ENCODE assay signal across 20 cellular contexts in genomic region chr21:34536820-34537219, GRCh38. TPM values are rescaled to one million over a fixed set of nuclear protein-coding genes. Genes with fewer than 3 reads are reported as not detected.
DNase-seq lines count a peak whose midpoint lies in the region; FAIRE-seq and TF ChIP-seq lines count a peak whose summit lies in the region.
"Had no signal": no experiment of that assay in that cellular context is flagged by ENCODE, and none has a peak within 500 bp of the region (broad histone marks: within the 10 kb centered on the region; RNA-seq: fewer than 3 reads in every experiment).

No MANE protein-coding gene starts in this region.

- no peak overlapping the region for H3K4me2 ChIP-seq in PC-9
- H3K4me2 ChIP-seq in keratinocyte (ENCODE audit: control insufficient read depth, extremely low read depth, insufficient read depth, low read depth, low read length) = peak overlapping the region; percentile 7
- peak overlapping the region; percentile 48 for H3K4me2 ChIP-seq in smooth muscle cell

- H2AFZ ChIP-seq in PC-9 = no peak overlapping the region
- no peak overlapping the region for H2AFZ ChIP-seq in keratinocyte (ENCODE audit: control insufficient read depth, low read length)
- no peak overlapping the region for H2AFZ ChIP-seq in smooth muscle cell (ENCODE audit: low read depth)

- H3F3A ChIP-seq in PC-9 (ENCODE audit: insufficient read depth, low read depth) (no peaks in the 10 kb centered on the region), smooth muscle cell (ENCODE audit: low read depth) (peaks cover 3% of the 10 kb centered on the region)

- WGBS in smooth muscle cell (ENCODE audit: low lambda C conversion rate) = 0% methylated on average over 2 of the region's 2 CpGs
- WGBS in ovary, 3 donors = 21 to 30% (median 27%) methylated on average over 2 of the region's 2 CpGs

- TF ChIP-seq POLR2A in ovary (IDR thresholded peaks at IDR 0.05) = no peak

- no peak for TF ChIP-seq EP300 in ovary (IDR thresholded peaks at IDR 0.05)

- no peak overlapping the region for H3K9ac ChIP-seq in keratinocyte (ENCODE audit: control insufficient read depth, extremely low read depth, insufficient read depth, low read length)
- peak overlapping the region; percentile 53 for H3K9ac ChIP-seq in smooth muscle cell (ENCODE audit: low read depth)

- CTCF ChIA-PET in PC-9 (lab: Charles Lee) = no interaction called here

- H4K20me1 ChIP-seq in PC-9 (ENCODE audit: insufficient read depth) (no peaks in the 10 kb centered on the region), keratinocyte (ENCODE audit: control insufficient read depth, extremely low read depth, insufficient read depth, low read length) (no peaks in the 10 kb centered on the region), smooth muscle cell (ENCODE audit: low read depth) (no peaks in the 10 kb centered on the region)

- H3K9me3 ChIP-seq in PC-9 (ENCODE audit: insufficient read depth, low read depth) (no peaks in the 10 kb centered on the region), keratinocyte (ENCODE audit: control insufficient read depth, low read depth, low read length) (no peaks in the 10 kb centered on the region), smooth muscle cell (replicated peaks; ENCODE audit: low read depth) (no peaks in the 10 kb centered on the region), ovary (no peaks in the 10 kb centered on the region)
- H3K9me3 ChIP-seq: esophagus squamous epithelium, mucosa of descending colon, uterus had no signal

- peak; percentile 76 for FAIRE-seq in keratinocyte (lab: Jason Lieb, UNC)

- DNase-seq in PC-9 = peak; percentile 26 to 62
- peak; percentile 29 for DNase-seq in astrocyte of the spinal cord (ENCODE audit: low read depth, low spot score)
- peak; percentile 7 for DNase-seq in keratinocyte (ENCODE audit: low read depth, low spot score)
- DNase-seq in smooth muscle cell (lab: John Stamatoyannopoulos, UW; ENCODE audit: unreplicated experiment) = no peak
- DNase-seq in activated CD4-positive, alpha-beta T cell treated with anti-CD3 and anti-CD28 coated beads for 48 hours = no peak
- no peak for DNase-seq in NCI-H2227 treated with DMSO at 0.1 percent for 48 hours (lab: John Stamatoyannopoulos, UW)
- no peak for DNase-seq in ovary
- DNase-seq: activated CD4-positive, alpha-beta T cell treated with anti-CD3 and anti-CD28 coated beads for 36 hours; activated T-cell treated with anti-CD3 and anti-CD28 coated beads, Interleukin-2, amount 50 U/mL, for 1 hour; amniotic stem cell; CD4-positive, CD25-positive, alpha-beta regulatory T cell; esophagus squamous epithelium; GDM1; mucosa of descending colon; NCI-H1436; NCI-H524; PC-3; stimulated activated CD4-positive, alpha-beta T cell treated with anti-CD3 and anti-CD28 coated beads, Interleukin-4, amount 100 ng/mL, for 1 hour; uterus had no signal

- no peaks in the 10 kb centered on the region for H3K9me2 ChIP-seq in PC-9 (ENCODE audit: insufficient read depth)

- intact Hi-C loops in PC-9 (cut with micrococcal nuclease; ENCODE audit: unreplicated experiment) (no loop called here), ovary (cut with DNase I) (no loop called here)

- BruUV-seq in PC-9 (replicated peaks; lab: Mats Ljungman, UMichigan) = no TSS peak

- TF ChIP-seq CTCF in PC-9 (conservative IDR thresholded peaks at IDR 0.05) (no peak), astrocyte of the spinal cord (IDR thresholded peaks at IDR 0.05; ENCODE audit: low read depth, low read length) (no peak), keratinocyte (optimal IDR thresholded peaks at IDR 0.05 in 1 of 3, IDR thresholded peaks at IDR 0.05 in 1 of 3, conservative IDR thresholded peaks at IDR 0.05 in 1 of 3; ENCODE audit: extremely low read depth in 1 of 3, insufficient read depth in 2 of 3, low read length in 3 of 3) (no peak), smooth muscle cell (IDR thresholded peaks at IDR 0.05; ENCODE audit: borderline replicate concordance, insufficient read depth, poor library complexity, severe bottlenecking) (no peak), ovary (IDR thresholded peaks at IDR 0.05) (no peak)

- no peak overlapping the region for H3K27ac ChIP-seq in PC-9
- no peak overlapping the region for H3K27ac ChIP-seq in keratinocyte (ENCODE audit: control insufficient read depth, insufficient read depth, low read length)
- peak overlapping the region; percentile 85 for H3K27ac ChIP-seq in smooth muscle cell (ENCODE audit: low read depth)
- H3K27ac ChIP-seq in ovary = no peak overlapping the region
- H3K27ac ChIP-seq: esophagus squamous epithelium, uterus had no signal

- H3K27me3 ChIP-seq in PC-9 (ENCODE audit: insufficient read depth, low read depth) = no peaks in the 10 kb centered on the region
- no peaks in the 10 kb centered on the region for H3K27me3 ChIP-seq in keratinocyte (ENCODE audit: control insufficient read depth, extremely low read depth, insufficient read depth, low read length)
- no peaks in the 10 kb centered on the region for H3K27me3 ChIP-seq in smooth muscle cell (ENCODE audit: low read depth)
- H3K27me3 ChIP-seq in ovary = no peaks in the 10 kb centered on the region
- H3K27me3 ChIP-seq: esophagus squamous epithelium, uterus had no signal

- dilution Hi-C loops in keratinocyte (cut with MboI; ENCODE audit: extremely low pct_ligation_motif_present, low sequenced_read_pairs) = no loop called here

- H3K4me1 ChIP-seq in PC-9 (replicated peaks; ENCODE audit: insufficient read depth) (peaks cover 21% of the 10 kb centered on the region), keratinocyte (ENCODE audit: control insufficient read depth, extremely low read depth, insufficient read depth, low read length) (peaks cover 10% of the 10 kb centered on the region), smooth muscle cell (ENCODE audit: low read depth) (peaks cover 19% of the 10 kb centered on the region), ovary (ENCODE audit: insufficient read depth) (no peaks in the 10 kb centered on the region)
- H3K4me1 ChIP-seq: esophagus squamous epithelium, uterus had no signal

- POLR2A ChIA-PET in PC-9 (lab: Charles Lee; ENCODE audit: unreplicated experiment) = no interaction called here

- in situ Hi-C loops in astrocyte of the spinal cord (cut with HindIII; ENCODE audit: low sequenced_read_pairs) = no loop called here

- no peaks in the 10 kb centered on the region for H3K79me2 ChIP-seq in PC-9 (ENCODE audit: low read depth)
- H3K79me2 ChIP-seq in keratinocyte (ENCODE audit: control insufficient read depth, insufficient read depth, low read length) = no peaks in the 10 kb centered on the region
- H3K79me2 ChIP-seq in smooth muscle cell (ENCODE audit: low read depth) = no peaks in the 10 kb centered on the region

- H3K4me3 ChIP-seq in PC-9 (no peak overlapping the region), astrocyte of the spinal cord (ENCODE audit: low read depth, low read length) (no peak overlapping the region), keratinocyte (ENCODE audit: control insufficient read depth in 2 of 3, extremely low read depth in 1 of 3, insufficient read depth in 2 of 3, low read depth in 1 of 3, low read length in 3 of 3) (no peak overlapping the region), smooth muscle cell (no peak overlapping the region), ovary (no peak overlapping the region)
- H3K4me3 ChIP-seq: esophagus squamous epithelium, mucosa of descending colon, uterus had no signal

- H3K9me1 ChIP-seq in keratinocyte (ENCODE audit: control insufficient read depth, extremely low read depth, insufficient read depth, low read length) = no peaks in the 10 kb centered on the region

- H3K36me3 ChIP-seq in PC-9 (ENCODE audit: low read depth) (no peaks in the 10 kb centered on the region), keratinocyte (ENCODE audit: control insufficient read depth in 2 of 2, extremely low read depth in 1 of 2, insufficient read depth in 2 of 2, low read length in 2 of 2) (no peaks in the 10 kb centered on the region), smooth muscle cell (ENCODE audit: low read depth) (no peaks in the 10 kb centered on the region), ovary (no peaks in the 10 kb centered on the region)
- H3K36me3 ChIP-seq: esophagus squamous epithelium, uterus had no signal

RNA-seq across cellular contexts. Expression of gene KCNE1, which starts 24.8 kb away (rescaled TPM):
- total RNA-seq in PC-9 (2021) = 0.31 and 0.45 TPM in 2 replicates
- polyA plus RNA-seq in keratinocyte = 0.03 to 0.08 TPM (median 0.04 TPM) in 3 replicates
- 0.12 TPM for polyA plus RNA-seq in keratinocyte (2011; ENCODE audit: low read depth)
- 0.10 TPM in 1 of 2 replicates, not detected in the other for polyA plus RNA-seq in keratinocyte (2011; cell fraction: cytosol; rRNA removed)
- polyA plus RNA-seq in keratinocyte (2011; cell fraction: nucleus; rRNA removed) = 0.17 and 0.36 TPM in 2 replicates
- polyA plus RNA-seq in keratinocyte (2012; ENCODE audit: low replicate concordance) = 0.09 and 0.20 TPM in 2 replicates
- polyA minus RNA-seq in keratinocyte = 0.42 TPM in 1 of 3 replicates, not detected in the others
- not detected for polyA minus RNA-seq in keratinocyte (2011; cell fraction: cytosol; rRNA and poly(A)+ RNA removed)
- 0.53 TPM in 1 of 2 replicates, not detected in the other for polyA minus RNA-seq in keratinocyte (2011; cell fraction: nucleus; rRNA and poly(A)+ RNA removed)
- total RNA-seq in smooth muscle cell = 1.3 TPM in 1 of 2 replicates, not detected in the other
- polyA plus RNA-seq in smooth muscle cell = 0.16 and 1.2 TPM in 2 replicates
- 1 to 10 TPM in 2 of 7 donors, under 1 TPM in 3, not detected in 2; 0.37 to 4.7 (median 0.88) TPM for total RNA-seq in ovary
- 1 to 10 TPM in 1 of 2 donors, under 1 TPM in 1; 0.21 to 2.6 TPM for polyA plus RNA-seq in ovary
- polyA plus RNA-seq: CD4-positive, CD25-positive, alpha-beta regulatory T cell; IgD-negative memory B cell had no signal

Comparison
In these comparisons a context has a peak if more than half of its experiments do, and no peak if none do; other contexts are left out.
1. DNase-seq: peak in PC-9 (2 of 2), astrocyte of the spinal cord (single experiment) and keratinocyte (single experiment); none in smooth muscle cell (single experiment), activated CD4-positive, alpha-beta T cell treated with anti-CD3 and anti-CD28 coated beads for 48 hours (single experiment), NCI-H2227 treated with DMSO at 0.1 percent for 48 hours (single experiment) and ovary (0 of 5).